Comparison of ENCODE assay signal across 20 cellular contexts in the genomic region with DNA sequence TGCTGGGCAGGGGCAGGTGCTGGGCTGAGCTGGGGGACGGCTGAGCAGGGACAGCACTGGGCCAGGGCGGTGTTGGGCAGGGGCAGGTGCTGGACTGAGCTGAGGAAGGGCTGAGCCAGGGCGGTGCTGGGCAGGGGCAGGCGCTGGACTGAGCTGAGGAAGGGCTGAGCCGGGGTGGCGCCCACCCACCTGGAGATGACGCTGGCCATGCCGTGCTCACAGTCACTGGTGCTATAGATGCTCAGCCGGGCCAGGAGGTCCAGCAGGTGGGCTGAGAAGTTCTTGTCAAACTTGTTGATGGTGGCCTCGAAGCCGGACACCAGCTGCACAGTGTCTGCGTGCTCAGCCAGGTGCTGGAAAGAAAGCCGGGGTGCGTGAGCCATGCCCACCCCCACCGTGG.
"Had no signal": no experiment of that assay in that cellular context is flagged by ENCODE, and none has a peak within 500 bp of the region (broad histone marks: within the 10 kb centered on the region; RNA-seq: fewer than 3 reads in every experiment).

No MANE protein-coding gene starts in this region.

- DNase-seq: effector CD8-positive, alpha-beta T cell; effector memory CD8-positive, alpha-beta T cell; endodermal cell; erythroblast; esophagus squamous epithelium; foreskin fibroblast; foreskin melanocyte; gastrocnemius medialis; glutamatergic neuron; head of caudate nucleus; heart right ventricle; hippocampal formation; left cardiac atrium; left ventricle myocardium superior; lower lobe of right lung; mesenchymal stem cell; mucosa of descending colon; naive B cell had no signal

- H3K4me3 ChIP-seq: coronary artery, esophagus squamous epithelium, gastrocnemius medialis, heart right ventricle, left lung, lower lobe of right lung, mucosa of descending colon had no signal

- H3K4me1 ChIP-seq: gastrocnemius medialis had no signal

- H3K9me3 ChIP-seq: esophagus squamous epithelium, gastrocnemius medialis, heart right ventricle, left lung, lower lobe of right lung, mucosa of descending colon had no signal

- ATAC-seq: effector memory CD8-positive, alpha-beta T cell; gastrocnemius medialis; heart right ventricle; left cardiac atrium; left lung; left ventricle myocardium superior; lower lobe of right lung; mucosa of descending colon had no signal

- H3K27ac ChIP-seq: coronary artery, esophagus squamous epithelium, gastrocnemius medialis, lower lobe of right lung had no signal
